9 cellular contexts compared by ENCODE assay signal in the genomic region with DNA sequence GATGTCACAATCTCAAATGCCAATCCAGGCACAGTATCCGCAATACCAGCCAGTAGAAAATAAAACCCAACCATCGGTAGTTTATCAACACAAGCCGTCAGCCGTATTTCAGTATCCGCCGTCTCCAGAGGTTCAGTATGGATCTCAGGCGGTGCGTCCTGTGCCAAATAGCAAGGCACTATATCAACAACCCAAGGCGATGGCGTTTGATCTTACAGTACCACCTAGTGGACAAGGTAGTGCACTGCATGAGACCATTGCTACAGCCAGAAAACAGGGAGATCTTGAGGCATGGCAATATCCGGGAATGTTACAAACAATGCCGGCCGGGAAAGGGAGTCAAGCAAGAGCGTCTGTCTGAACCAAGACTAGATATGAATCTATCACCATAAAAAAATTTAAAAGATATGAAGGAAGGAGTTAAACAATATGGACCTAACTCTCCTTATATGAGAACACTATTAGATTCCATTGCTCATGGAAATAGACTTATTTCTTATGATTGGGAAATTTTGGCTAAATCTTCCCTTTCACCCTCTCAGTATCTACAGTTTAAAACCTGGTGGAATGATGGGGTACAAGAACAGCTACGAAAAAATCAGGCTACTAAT. TPM values are rescaled to one million over a fixed set of nuclear protein-coding genes. Genes with fewer than 3 reads are reported as not detected.
A peak's percentile ranks its signal among the peaks of the same experiment; 100 is the strongest.
DNase-seq lines count a peak whose midpoint lies in the region; ATAC-seq and TF ChIP-seq lines count a peak whose summit lies in the region.
"Not testable (repeated sequence)": the region's sequence is repeated elsewhere in the genome, so short reads cannot be mapped to it uniquely, and the experiment has no call there.
"Had no signal": no experiment of that assay in that cellular context is flagged by ENCODE, and none has a peak within 500 bp of the region (broad histone marks: within the 10 kb centered on the region; RNA-seq: fewer than 3 reads in every experiment).

No MANE protein-coding gene starts in this region.

- intact Hi-C loops in left colon (cut with DNase I, micrococcal nuclease); sciatic nerve (cut with DNase I); upper lobe of right lung (cut with DNase I): not testable (repeated sequence)

- H3K27me3 ChIP-seq in upper lobe of right lung: not testable (repeated sequence)

- TF ChIP-seq CTCF in LNCAP (IDR thresholded peaks at IDR 0.05) (peak; percentile 65), upper lobe of right lung (IDR thresholded peaks at IDR 0.05) (peak; percentile 93)

- DNase-seq in DMS79 treated with DMSO at 0.1 percent for 48 hours (lab: John Stamatoyannopoulos, UW) (peak; percentile 30), RPMI8226 (peak; percentile 36), activated T-cell treated with anti-CD3 and anti-CD28 coated beads for 24 hours (ENCODE audit: low read depth) (peak; percentile 27), ecto neural progenitor cell (ENCODE audit: low spot score) (peak; percentile 54), left colon (peak in 1 of 2 donors; percentile 29), sciatic nerve (ENCODE audit: low spot score) (peak; percentile 62)
- DNase-seq in upper lobe of right lung: not testable (repeated sequence)

- H3K27ac ChIP-seq in upper lobe of right lung: not testable (repeated sequence)

- peaks cover 12% of the 10 kb centered on the region for H3K4me1 ChIP-seq in upper lobe of right lung

- not testable (repeated sequence) for H3K4me3 ChIP-seq in upper lobe of right lung

- ATAC-seq in left colon (peak; percentile 55), upper lobe of right lung (peak; percentile 71)
- not testable (repeated sequence) for ATAC-seq in sciatic nerve

- H3K36me3 ChIP-seq in upper lobe of right lung: not testable (repeated sequence)

- H3K9me3 ChIP-seq in upper lobe of right lung: not testable (repeated sequence)

RNA-seq across cellular contexts. Expression of a gene that starts 46.6 kb away (rescaled TPM):
- not detected for total RNA-seq in left colon
- total RNA-seq in sciatic nerve: not detected
- not detected for total RNA-seq in upper lobe of right lung
- total RNA-seq: aorta had no signal
